1 cellular context compared by ENCODE assay signal in genomic region chr1:155226188-155226909, GRCh38.
TF ChIP-seq lines count a peak whose summit lies in the region.

No MANE protein-coding gene starts in this region.

TF ChIP-seq in GM12878, 131 proteins besides CTCF, POLR2A, EP300 and RAD21 (continued from another document and continues in another):
- TF ChIP-seq USF2 (IDR thresholded peaks at IDR 0.05; ENCODE audit: borderline replicate concordance, low read depth, low read length) (no peak), ZNF217 (IDR thresholded peaks at IDR 0.05) (no peak), BCLAF1 (IDR thresholded peaks at IDR 0.05) (no peak), IRF5 (IDR thresholded peaks at IDR 0.05; ENCODE audit: borderline replicate concordance) (no peak; the same call in 1 of the 2 replicates), POLR2AphosphoS5 (IDR thresholded peaks at IDR 0.05; ENCODE audit: low read length) (no peak), ESRRA (IDR thresholded peaks at IDR 0.05; ENCODE audit: low read length) (no peak), CHD2 (IDR thresholded peaks at IDR 0.05; ENCODE audit: borderline replicate concordance, low read depth, low read length) (no peak; the same call in 1 of the 2 replicates), MEF2A (IDR thresholded peaks at IDR 0.05; ENCODE audit: insufficient read depth, low read depth, low read length) (0 out of 2 replicates have a peak, but pooled peaks have one; percentile 23), ZNF274 (IDR thresholded peaks at IDR 0.05; ENCODE audit: insufficient read depth, insufficient read length) (no peak), JUNB (IDR thresholded peaks at IDR 0.05) (no peak), HDAC6 (IDR thresholded peaks at IDR 0.05; ENCODE audit: unreplicated experiment) (no peak), KDM1A (IDR thresholded peaks at IDR 0.05; ENCODE audit: borderline replicate concordance) (no peak), RUNX3 (IDR thresholded peaks at IDR 0.05; ENCODE audit: low read length) (no peak), BACH1 (IDR thresholded peaks at IDR 0.05; ENCODE audit: borderline replicate concordance) (no peak), NRF1 (conservative IDR thresholded peaks at IDR 0.05; ENCODE audit: low read depth, low read length) (no peak), RELA (IDR thresholded peaks at IDR 0.05; ENCODE audit: borderline replicate concordance, partially characterized antibody) (peak; percentile 38), ZSCAN29 (IDR thresholded peaks at IDR 0.05) (no peak), ELK1 (IDR thresholded peaks at IDR 0.05; ENCODE audit: low read depth, low read length) (no peak), EGR1 (IDR thresholded peaks at IDR 0.05; ENCODE audit: borderline replicate concordance in 1 of 2, low read depth in 2 of 2, low read length in 2 of 2) (no peak), BHLHE40 (IDR thresholded peaks at IDR 0.05; ENCODE audit: borderline replicate concordance in 1 of 2, low read depth in 2 of 2, low read length in 1 of 2) (peak in 1 of 2 experiments; percentile 19; a peak in 1 of 4 replicates), NFIC (IDR thresholded peaks at IDR 0.05; ENCODE audit: low read depth, low read length) (no peak), TARDBP (IDR thresholded peaks at IDR 0.05; ENCODE audit: borderline replicate concordance) (no peak), IKZF1 (conservative IDR thresholded peaks at IDR 0.05) (no peak), MAX (IDR thresholded peaks at IDR 0.05; ENCODE audit: low read depth, low read length) (no peak), ETV6 (conservative IDR thresholded peaks at IDR 0.05 in 1 of 2, IDR thresholded peaks at IDR 0.05 in 1 of 2; ENCODE audit: borderline replicate concordance in 1 of 2, low read depth in 1 of 2) (no peak), EED (IDR thresholded peaks at IDR 0.05; ENCODE audit: low read depth) (no peak), CREB1 (IDR thresholded peaks at IDR 0.05; ENCODE audit: low read depth) (0 out of 2 replicates have a peak, but pooled peaks have one; percentile 18), GATAD2B (conservative IDR thresholded peaks at IDR 0.05; ENCODE audit: low read depth) (no peak), DPF2 (IDR thresholded peaks at IDR 0.05) (no peak), PKNOX1 (IDR thresholded peaks at IDR 0.05) (0 out of 2 replicates have a peak, but pooled peaks have one; percentile 41), CEBPZ (IDR thresholded peaks at IDR 0.05; ENCODE audit: low read depth, low read length) (no peak), CUX1 (IDR thresholded peaks at IDR 0.05; ENCODE audit: insufficient replicate concordance, low read depth, low read length) (no peak), SKIL (IDR thresholded peaks at IDR 0.05; ENCODE audit: low read depth, poor library complexity, severe bottlenecking) (peak; percentile 18), CHD1 (IDR thresholded peaks at IDR 0.05; ENCODE audit: low read depth, low read length) (no peak), SUPT20H (IDR thresholded peaks at IDR 0.05; ENCODE audit: borderline replicate concordance, control insufficient read depth, low read depth, low read length) (no peak), IKZF2 (IDR thresholded peaks at IDR 0.05) (peak; percentile 50 to 54), SIN3A (IDR thresholded peaks at IDR 0.05; ENCODE audit: low read depth, low read length) (peak; percentile 6; the same call in 1 of the 2 replicates), ZNF622 (IDR thresholded peaks at IDR 0.05) (no peak), EZH2 (IDR thresholded peaks at IDR 0.05; ENCODE audit: borderline replicate concordance, control insufficient read depth, low read depth, low read length) (no peak), RFX5 (IDR thresholded peaks at IDR 0.05; ENCODE audit: low read depth, low read length) (no peak), FOXK2 (IDR thresholded peaks at IDR 0.05) (no peak), BRCA1 (IDR thresholded peaks at IDR 0.05; ENCODE audit: low read depth, low read length) (no peak)
